ENCODE assay signal across 1 cellular context in genomic region chr1:162822391-162823200, GRCh38.
TF ChIP-seq lines count a peak whose summit lies in the region.

No MANE protein-coding gene starts in this region.

TF ChIP-seq in IMR-90, 13 proteins besides CTCF, POLR2A, EP300 and RAD21 (continued from another document):
- TF ChIP-seq MAFK (IDR thresholded peaks at IDR 0.05; ENCODE audit: low read depth, low read length) (no peak), CHD1 (IDR thresholded peaks at IDR 0.05; ENCODE audit: low read depth, low read length) (no peak), USF2 (IDR thresholded peaks at IDR 0.05; ENCODE audit: low read depth, low read length) (no peak), SMC3 (IDR thresholded peaks at IDR 0.05; ENCODE audit: low read depth, low read length) (no peak)
